15 cellular contexts compared by ENCODE assay signal in the genomic region with DNA sequence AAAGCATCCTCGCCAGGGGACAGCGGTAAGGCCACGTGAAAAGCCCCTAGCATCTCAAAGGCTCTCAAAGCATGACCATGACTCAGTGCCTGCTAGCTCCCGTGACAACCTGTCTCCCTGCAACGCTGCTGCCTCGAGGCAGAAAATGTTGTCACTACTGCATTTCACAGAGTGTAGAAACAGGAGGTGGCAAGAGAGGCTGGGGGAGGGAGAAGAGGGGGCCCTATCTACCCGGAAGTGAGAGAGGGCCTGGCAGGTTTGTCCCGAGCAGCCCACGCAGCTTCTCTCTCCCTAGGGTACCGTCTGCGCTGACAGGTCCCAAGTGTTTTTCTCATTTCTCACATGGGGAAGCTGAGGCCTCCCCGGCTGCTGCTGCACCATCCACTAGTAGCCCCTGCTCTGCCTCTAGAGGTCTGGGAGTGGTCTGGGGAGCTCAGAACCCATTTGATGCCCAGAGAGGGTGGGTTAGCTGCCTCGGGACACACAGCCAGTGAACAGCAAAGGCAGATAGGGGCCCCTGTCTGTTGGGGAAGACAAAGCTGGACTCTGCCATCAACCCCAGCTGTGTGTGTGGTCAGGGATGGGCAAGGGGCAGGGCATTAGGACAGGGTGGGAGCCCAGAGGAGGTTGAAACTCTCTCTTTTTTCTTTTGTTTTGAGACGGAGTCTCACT. TPM values are rescaled to one million over a fixed set of nuclear protein-coding genes. Genes with fewer than 3 reads are reported as not detected.
A peak's percentile ranks its signal among the peaks of the same experiment; 100 is the strongest.
DNase-seq lines count a peak whose midpoint lies in the region; ATAC-seq and TF ChIP-seq lines count a peak whose summit lies in the region.
"Had no signal": no experiment of that assay in that cellular context is flagged by ENCODE, and none has a peak within 500 bp of the region (broad histone marks: within the 10 kb centered on the region; RNA-seq: fewer than 3 reads in every experiment).

No MANE protein-coding gene starts in this region.

- peaks cover 11% of the 10 kb centered on the region; the same call in 1 of the 2 replicates for H3K4me1 ChIP-seq in BLaER1
- no peaks in the 10 kb centered on the region for H3K4me1 ChIP-seq in HEK293 (ENCODE audit: control insufficient read depth, insufficient read depth, low read length)
- H3K4me1 ChIP-seq in adipocyte (ENCODE audit: control insufficient read depth, insufficient read depth, low read length) = peaks cover 4% of the 10 kb centered on the region
- H3K4me1 ChIP-seq in aorta (ENCODE audit: control insufficient read depth in 1 of 2, insufficient read depth in 2 of 2, low read length in 2 of 2) = no peaks in the 10 kb centered on the region
- H3K4me1 ChIP-seq: HAP-1, prostate gland had no signal

- peak overlapping the region; percentile 14; the same call in 1 of the 2 replicates for H3K4me2 ChIP-seq in BLaER1

- H3K27ac Mint-ChIP-seq in memory B cell = no peak overlapping the region
- H3K27ac Mint-ChIP-seq: endodermal cell had no signal

- H3K27ac ChIP-seq in BLaER1 (no peak overlapping the region), HEK293 (ENCODE audit: extremely low read depth, low read depth, low read length) (no peak overlapping the region), aorta (ENCODE audit: low read depth in 1 of 2, low read length in 2 of 2) (no peak overlapping the region)
- H3K27ac ChIP-seq: prostate gland, stomach had no signal

- H3K4me3 ChIP-seq in BLaER1 (no peak overlapping the region), HEK293 (ENCODE audit: low read depth, low read length) (no peak overlapping the region), adipocyte (ENCODE audit: low read length) (no peak overlapping the region), aorta (ENCODE audit: low read length in 2 of 2) (no peak overlapping the region)
- H3K4me3 ChIP-seq: HAP-1, prostate gland, stomach had no signal

- peaks cover 9% of the 10 kb centered on the region for H3K9me3 ChIP-seq in BLaER1
- H3K9me3 ChIP-seq in HEK293 (ENCODE audit: control insufficient read depth, insufficient read depth, low read depth, low read length) = no peaks in the 10 kb centered on the region
- peaks cover 11% of the 10 kb centered on the region for H3K9me3 ChIP-seq in adipocyte (ENCODE audit: control insufficient read depth, low read length)
- peaks cover 12% of the 10 kb centered on the region for H3K9me3 ChIP-seq in aorta (ENCODE audit: control insufficient read depth, low read length)
- H3K9me3 ChIP-seq: prostate gland had no signal

- H3K9ac ChIP-seq in BLaER1 = no peak overlapping the region
- H3K9ac ChIP-seq in adipocyte (ENCODE audit: low read length) = no peak overlapping the region

- CTCF ChIA-PET in HEK293 (lab: Yijun Ruan, JAX) = interaction anchor here (0.5 to 1.2 kb wide), 6 partner anchors 9 to 760 kb away, joined by 3 to 8 read pairs (median 3); no protein-coding TSS in a partner anchor

- POLR2A ChIA-PET in HEK293 (lab: Yijun Ruan, JAX) = no interaction called here

- H3K4me1 Mint-ChIP-seq in memory B cell = no peaks in the 10 kb centered on the region
- H3K4me1 Mint-ChIP-seq: endodermal cell had no signal

- peak; percentile 56 for ATAC-seq in memory B cell (ENCODE audit: low read depth)
- no peak for ATAC-seq in stimulated activated naive CD8-positive, alpha-beta T cell treated with anti-CD3 and anti-CD28 coated beads, Interleukin-15, Interleukin-2, amounts not matched to agents 100 U/mL and 50 U/mL, for 24 hours
- no peak for ATAC-seq in aorta (ENCODE audit: low FRiP score)
- no peak for ATAC-seq in HG02970 (IDR thresholded peaks at IDR 0.05; ENCODE audit: low FRiP score, unreplicated experiment)

- H3K36me3 Mint-ChIP-seq in memory B cell = peaks cover 7% of the 10 kb centered on the region

- H3K27me3 ChIP-seq in BLaER1 (no peaks in the 10 kb centered on the region), adipocyte (replicated peaks; ENCODE audit: control insufficient read depth, insufficient read depth, low read length) (peaks cover 72% of the 10 kb centered on the region), aorta (ENCODE audit: control insufficient read depth in 1 of 2, insufficient read depth in 2 of 2, low read length in 1 of 2) (no peaks in the 10 kb centered on the region)

- no peak for TF ChIP-seq CTCF in HEK293 (tag by site-specific recombination; IDR thresholded peaks at IDR 0.05)

- intact Hi-C loops in aorta (cut with DNase I) = no loop called here

- peaks cover 23% of the 10 kb centered on the region for H3K27me3 Mint-ChIP-seq in memory B cell

- H3K36me3 ChIP-seq in BLaER1 = peaks cover 8% of the 10 kb centered on the region; the same call in 1 of the 2 replicates
- no peaks in the 10 kb centered on the region for H3K36me3 ChIP-seq in HEK293 (ENCODE audit: control insufficient read depth in 2 of 2, insufficient read depth in 1 of 2, low read length in 2 of 2)
- no peaks in the 10 kb centered on the region for H3K36me3 ChIP-seq in adipocyte (ENCODE audit: control insufficient read depth, insufficient read depth, low read length, severe bottlenecking)
- no peaks in the 10 kb centered on the region for H3K36me3 ChIP-seq in aorta (ENCODE audit: control insufficient read depth in 1 of 2, insufficient read depth in 2 of 2, low read length in 1 of 2)
- H3K36me3 ChIP-seq: HAP-1, prostate gland, stomach had no signal

- H3K4me3 Mint-ChIP-seq in memory B cell = no peak overlapping the region
- H3K4me3 Mint-ChIP-seq: activated T-cell treated with anti-CD3 and anti-CD28 coated beads, Interleukin-2, amount 50 U/mL, for 4 hours; endodermal cell had no signal

- peaks cover 4% of the 10 kb centered on the region for H3K9me3 Mint-ChIP-seq in memory B cell

- DNase-seq in adipocyte (ENCODE audit: low read depth) (peak; percentile 38), memory B cell (ENCODE audit: low spot score in 2 of 2) (no peak), NCI-H1048 (lab: John Stamatoyannopoulos, UW) (no peak), aorta (no peak)
- no peak for DNase-seq in stimulated activated naive CD8-positive, alpha-beta T cell treated with anti-CD3 and anti-CD28 coated beads, Interleukin-15, Interleukin-2, amounts not matched to agents 100 U/mL and 50 U/mL, for 24 hours
- DNase-seq: activated T-cell treated with anti-CD3 and anti-CD28 coated beads, Interleukin-2, amount 50 U/mL, for 4 hours; endodermal cell; NCI-H2227 treated with DMSO at 0.1 percent for 48 hours; stimulated activated CD4-positive, alpha-beta T cell treated with anti-CD3 and anti-CD28 coated beads, Interleukin-4, amount 100 ng/mL, for 24 hours; stomach had no signal

- H4K20me1 ChIP-seq in BLaER1 = no peaks in the 10 kb centered on the region

- WGBS in aorta, 2 donors = 29 to 32% methylated on average over 14 of the region's 14 CpGs

TF ChIP-seq in HEK293, 187 proteins besides CTCF, POLR2A, EP300 and RAD21 (continues in another document):
- no peak for TF ChIP-seq ZNF350 (tag by site-specific recombination; IDR thresholded peaks at IDR 0.05)
- no peak for TF ChIP-seq TRIM28 (IDR thresholded peaks at IDR 0.05; ENCODE audit: borderline replicate concordance, low read length)
- no peak for TF ChIP-seq ZEB2 (tag by site-specific recombination; IDR thresholded peaks at IDR 0.05)
- TF ChIP-seq, protein P1, sequence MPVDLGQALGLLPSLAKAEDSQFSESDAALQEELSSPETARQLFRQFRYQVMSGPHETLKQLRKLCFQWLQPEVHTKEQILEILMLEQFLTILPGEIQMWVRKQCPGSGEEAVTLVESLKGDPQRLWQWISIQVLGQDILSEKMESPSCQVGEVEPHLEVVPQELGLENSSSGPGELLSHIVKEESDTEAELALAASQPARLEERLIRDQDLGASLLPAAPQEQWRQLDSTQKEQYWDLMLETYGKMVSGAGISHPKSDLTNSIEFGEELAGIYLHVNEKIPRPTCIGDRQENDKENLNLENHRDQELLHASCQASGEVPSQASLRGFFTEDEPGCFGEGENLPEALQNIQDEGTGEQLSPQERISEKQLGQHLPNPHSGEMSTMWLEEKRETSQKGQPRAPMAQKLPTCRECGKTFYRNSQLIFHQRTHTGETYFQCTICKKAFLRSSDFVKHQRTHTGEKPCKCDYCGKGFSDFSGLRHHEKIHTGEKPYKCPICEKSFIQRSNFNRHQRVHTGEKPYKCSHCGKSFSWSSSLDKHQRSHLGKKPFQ (tag by site-specific recombination; IDR thresholded peaks at IDR 0.05) = no peak
- no peak for TF ChIP-seq ZBTB21 (tag by site-specific recombination; IDR thresholded peaks at IDR 0.05)
- TF ChIP-seq ZNF473 (tag by site-specific recombination; IDR thresholded peaks at IDR 0.05) = no peak
- TF ChIP-seq, protein P2, sequence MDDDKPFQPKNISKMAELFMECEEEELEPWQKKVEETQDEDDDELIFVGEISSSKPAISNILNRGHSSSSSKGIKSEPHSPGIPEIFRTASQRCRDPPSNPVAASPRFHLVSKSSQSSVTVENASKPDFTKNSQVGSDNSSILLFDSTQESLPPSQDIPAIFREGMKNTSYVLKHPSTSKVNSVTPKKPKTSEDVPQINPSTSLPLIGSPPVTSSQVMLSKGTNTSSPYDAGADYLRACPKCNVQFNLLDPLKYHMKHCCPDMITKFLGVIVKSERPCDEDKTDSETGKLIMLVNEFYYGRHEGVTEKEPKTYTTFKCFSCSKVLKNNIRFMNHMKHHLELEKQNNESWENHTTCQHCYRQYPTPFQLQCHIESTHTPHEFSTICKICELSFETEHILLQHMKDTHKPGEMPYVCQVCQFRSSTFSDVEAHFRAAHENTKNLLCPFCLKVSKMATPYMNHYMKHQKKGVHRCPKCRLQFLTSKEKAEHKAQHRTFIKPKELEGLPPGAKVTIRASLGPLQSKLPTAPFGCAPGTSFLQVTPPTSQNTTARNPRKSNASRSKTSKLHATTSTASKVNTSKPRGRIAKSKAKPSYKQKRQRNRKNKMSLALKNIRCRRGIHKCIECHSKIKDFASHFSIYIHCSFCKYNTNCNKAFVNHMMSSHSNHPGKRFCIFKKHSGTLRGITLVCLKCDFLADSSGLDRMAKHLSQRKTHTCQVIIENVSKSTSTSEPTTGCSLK (tag by site-specific recombination; IDR thresholded peaks at IDR 0.05) = no peak
- TF ChIP-seq ZNF214 (tag by site-specific recombination; IDR thresholded peaks at IDR 0.05; ENCODE audit: borderline replicate concordance) = no peak
- TF ChIP-seq, protein P3, sequence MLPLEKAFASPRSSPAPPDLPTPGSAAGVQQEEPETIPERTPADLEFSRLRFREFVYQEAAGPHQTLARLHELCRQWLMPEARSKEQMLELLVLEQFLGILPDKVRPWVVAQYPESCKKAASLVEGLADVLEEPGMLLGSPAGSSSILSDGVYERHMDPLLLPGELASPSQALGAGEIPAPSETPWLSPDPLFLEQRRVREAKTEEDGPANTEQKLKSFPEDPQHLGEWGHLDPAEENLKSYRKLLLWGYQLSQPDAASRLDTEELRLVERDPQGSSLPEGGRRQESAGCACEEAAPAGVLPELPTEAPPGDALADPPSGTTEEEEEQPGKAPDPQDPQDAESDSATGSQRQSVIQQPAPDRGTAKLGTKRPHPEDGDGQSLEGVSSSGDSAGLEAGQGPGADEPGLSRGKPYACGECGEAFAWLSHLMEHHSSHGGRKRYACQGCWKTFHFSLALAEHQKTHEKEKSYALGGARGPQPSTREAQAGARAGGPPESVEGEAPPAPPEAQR (tag by site-specific recombination; IDR thresholded peaks at IDR 0.05) = no peak

RNA-seq across cellular contexts. Expression of a gene that starts 3.7 kb away (rescaled TPM):
- 1 to 10 TPM in 1 of 2 donors, under 1 TPM in 1; 0.96 to 1.1 TPM for total RNA-seq in aorta
- 1 to 10 TPM in 1 of 2 donors, under 1 TPM in 1; 0.50 to 1.1 TPM for polyA plus RNA-seq in aorta

RNA-seq across cellular contexts. Expression of a gene that starts 58.5 kb away (rescaled TPM):
- 100 to 1,000 TPM in 1 of 2 donors, 10 to 100 TPM in 1; 67.1 to 113 TPM for total RNA-seq in aorta
- polyA plus RNA-seq in aorta = 10 to 100 TPM; 26.7 to 82.2 TPM

RNA-seq across cellular contexts. Expression of a gene that starts 58.8 kb away (rescaled TPM):
- total RNA-seq in aorta = 100 to 1,000 TPM in 1 of 2 donors, 10 to 100 TPM in 1; 79.3 to 100 TPM
- 10 to 100 TPM; 32.7 to 72.4 TPM for polyA plus RNA-seq in aorta
